Comparison of ENCODE assay signal across 1 cellular context in the genomic region with DNA sequence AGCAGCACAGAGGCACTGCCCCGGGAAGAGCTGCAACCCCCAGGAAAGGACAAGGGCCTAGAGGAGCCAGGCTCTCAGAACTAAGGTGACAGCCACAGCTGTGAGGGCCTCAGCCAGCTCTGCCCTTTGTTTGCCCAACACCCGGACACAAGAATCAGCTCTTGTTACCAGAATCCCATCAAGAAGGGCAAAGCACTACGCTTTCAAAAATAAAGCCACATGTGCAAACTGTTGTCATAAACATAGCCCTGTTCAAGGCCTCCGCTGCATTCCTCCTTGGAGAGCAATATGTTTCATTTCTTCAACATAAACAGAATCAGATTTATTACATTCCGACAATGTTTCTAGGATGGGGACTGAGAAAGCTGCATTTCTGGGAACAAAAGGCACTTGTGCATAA.
TF ChIP-seq lines count a peak whose summit lies in the region.

No MANE protein-coding gene starts in this region.

TF ChIP-seq in WTC11, 78 proteins besides CTCF, POLR2A, EP300 and RAD21 (continued from another document):
- no peak for TF ChIP-seq STAT6 (CRISPR knock-in tag; conservative IDR thresholded peaks at IDR 0.05; ENCODE audit: low read depth)
- TF ChIP-seq E2F4 (CRISPR knock-in tag; IDR thresholded peaks at IDR 0.05; ENCODE audit: borderline replicate concordance, low read depth) = no peak
- no peak for TF ChIP-seq OVOL2 (CRISPR knock-in tag; IDR thresholded peaks at IDR 0.05; ENCODE audit: borderline replicate concordance)
